In genomic region chr1:61230523-61230922, GRCh38 we compare ENCODE assay signal across 21 cellular contexts.
"Had no signal": no experiment of that assay in that cellular context is flagged by ENCODE, and none has a peak within 500 bp of the region (broad histone marks: within the 10 kb centered on the region; RNA-seq: fewer than 3 reads in every experiment).

No MANE protein-coding gene starts in this region.

- H3K4me1 Mint-ChIP-seq: natural killer cell had no signal

- H3K27ac ChIP-seq: esophagus squamous epithelium, heart left ventricle, lower lobe of right lung, prostate gland, suprapubic skin, upper lobe of left lung had no signal

- H3K9me3 ChIP-seq: esophagus squamous epithelium, heart left ventricle, lower lobe of right lung, prostate gland, suprapubic skin, upper lobe of left lung had no signal

- H3K36me3 ChIP-seq: esophagus squamous epithelium, heart left ventricle, lower lobe of right lung, prostate gland, suprapubic skin, upper lobe of left lung had no signal

- H3K4me3 Mint-ChIP-seq: activated CD8-positive, alpha-beta memory T cell treated with anti-CD3 and anti-CD28 coated beads, Interleukin-2, amount 10 ng/mL, durations not matched to agents 7 days and 5 days; activated naive CD8-positive, alpha-beta T cell; activated T-cell treated with anti-CD3 and anti-CD28 coated beads, Interleukin-2, amount 50 U/mL, for 24 hours; natural killer cell had no signal

- H3K36me3 Mint-ChIP-seq: natural killer cell had no signal

- H3K4me3 ChIP-seq: esophagus squamous epithelium, heart left ventricle, lower lobe of right lung, prostate gland, suprapubic skin, upper lobe of left lung had no signal

- H3K27me3 ChIP-seq: esophagus squamous epithelium, heart left ventricle, suprapubic skin, upper lobe of left lung had no signal

- H3K27ac Mint-ChIP-seq: activated CD8-positive, alpha-beta memory T cell treated with anti-CD3 and anti-CD28 coated beads, Interleukin-2, amount 10 ng/mL, durations not matched to agents 7 days and 5 days; activated naive CD8-positive, alpha-beta T cell; activated T-cell treated with anti-CD3 and anti-CD28 coated beads, Interleukin-2, amount 50 U/mL, for 24 hours; natural killer cell had no signal

- ATAC-seq: activated CD4-positive, CD25-positive, alpha-beta regulatory T cell treated with anti-CD3 and anti-CD28 coated beads, Interleukin-2, amount 50 U/mL, for 24 hours; activated CD8-positive, alpha-beta memory T cell treated with anti-CD3 and anti-CD28 coated beads, Interleukin-2, amount 10 ng/mL, durations not matched to agents 7 days and 5 days; lower lobe of right lung; natural killer cell; sciatic nerve had no signal

- H3K9me3 Mint-ChIP-seq: activated T-cell treated with anti-CD3 and anti-CD28 coated beads, Interleukin-2, amount 50 U/mL, for 24 hours; natural killer cell had no signal

- DNase-seq: activated CD4-positive, alpha-beta T cell treated with anti-CD3 and anti-CD28 coated beads, Interleukin-2, amount 50 U/mL, for 4 hours; activated CD8-positive, alpha-beta memory T cell treated with anti-CD3 and anti-CD28 coated beads, Interleukin-2, amount 10 ng/mL, durations not matched to agents 7 days and 5 days; activated effector memory CD4-positive, alpha-beta T cell treated with anti-CD3 and anti-CD28 coated beads, Interleukin-2, amount 50 U/mL, for 16 hours; activated T-cell treated with anti-CD3 and anti-CD28 coated beads, Interleukin-2, amount 50 U/mL, for 24 hours; amygdala; cerebellar nuclear complex; esophagus squamous epithelium; foreskin fibroblast; heart left ventricle; lower lobe of right lung; natural killer cell; occipital lobe; stimulated activated CD4-positive, alpha-beta T cell treated with anti-CD3 and anti-CD28 coated beads, Interleukin-12 subunit alpha, Interleukin-12 subunit beta, amount 100 ng/mL, for 4 hours; stimulated activated naive CD4-positive, alpha-beta T cell; T-helper 2 cell; upper lobe of left lung had no signal

- H3K4me1 ChIP-seq: prostate gland had no signal

- H3K27me3 Mint-ChIP-seq: activated CD8-positive, alpha-beta memory T cell treated with anti-CD3 and anti-CD28 coated beads, Interleukin-2, amount 10 ng/mL, durations not matched to agents 7 days and 5 days had no signal
